In genomic region chr3:57065588-57065987, GRCh38 we compare ENCODE assay signal across 23 cellular contexts. TPM values are rescaled to one million over a fixed set of nuclear protein-coding genes. Genes with fewer than 3 reads are reported as not detected.
DNase-seq lines count a peak whose midpoint lies in the region; ATAC-seq and TF ChIP-seq lines count a peak whose summit lies in the region.
"Had no signal": no experiment of that assay in that cellular context is flagged by ENCODE, and none has a peak within 500 bp of the region (broad histone marks: within the 10 kb centered on the region; RNA-seq: fewer than 3 reads in every experiment).

No MANE protein-coding gene starts in this region.

- DNase-seq in activated CD4-positive, alpha-beta T cell treated with anti-CD3 and anti-CD28 coated beads, Interleukin-2, amount 10 ng/mL, durations not matched to agents 24 days and 14 days = no peak
- no peak for DNase-seq in activated CD4-positive, alpha-beta T cell treated with anti-CD3 and anti-CD28 coated beads for 1 hour
- DNase-seq in PC-9 (peak; percentile 63 to 88), epithelial cell of esophagus (ENCODE audit: low read depth) (peak; percentile 54), HPDE6-E6E7 (ENCODE audit: extremely low spot score) (no peak), NAMALWA (ENCODE audit: low spot score) (no peak), DMS79 (lab: John Stamatoyannopoulos, UW) (no peak)
- DNase-seq: activated T-cell treated with anti-CD3 and anti-CD28 coated beads, Interleukin-2, amount 50 U/mL, for 72 hours; head of caudate nucleus; mammary epithelial cell; NCI-H510A treated with DMSO at 0.1 percent for 48 hours; stimulated activated CD4-positive, alpha-beta T cell treated with anti-CD3 and anti-CD28 coated beads, Interleukin-12 subunit alpha, Interleukin-12 subunit beta, amount 100 ng/mL, for 4 hours; T1000 had no signal

- no peak overlapping the region for H3K4me3 Mint-ChIP-seq in activated CD4-positive, alpha-beta T cell treated with anti-CD3 and anti-CD28 coated beads, Interleukin-2, amount 10 ng/mL, durations not matched to agents 24 days and 14 days
- H3K4me3 Mint-ChIP-seq: activated naive CD4-positive, alpha-beta T cell treated with anti-CD3 and anti-CD28 coated beads, Interleukin-2, amount 50 U/mL, for 24 hours; activated T-cell treated with anti-CD3 and anti-CD28 coated beads, Interleukin-2, amount 50 U/mL, for 72 hours; brain; type B pancreatic cell had no signal

- H3K9me3 ChIP-seq in PC-9 (ENCODE audit: insufficient read depth, low read depth) = no peaks in the 10 kb centered on the region
- H3K9me3 ChIP-seq: right atrium auricular region had no signal

- H3K27me3 Mint-ChIP-seq in activated CD4-positive, alpha-beta T cell treated with anti-CD3 and anti-CD28 coated beads, Interleukin-2, amount 10 ng/mL, durations not matched to agents 24 days and 14 days = peaks cover 9% of the 10 kb centered on the region
- H3K27me3 Mint-ChIP-seq: brain, type B pancreatic cell had no signal

- H3K36me3 Mint-ChIP-seq in activated CD4-positive, alpha-beta T cell treated with anti-CD3 and anti-CD28 coated beads, Interleukin-2, amount 10 ng/mL, durations not matched to agents 24 days and 14 days (ENCODE audit: low read depth) = no peaks in the 10 kb centered on the region
- H3K36me3 Mint-ChIP-seq: activated naive CD4-positive, alpha-beta T cell treated with anti-CD3 and anti-CD28 coated beads, Interleukin-2, amount 50 U/mL, for 24 hours; brain; type B pancreatic cell had no signal

- peaks cover 80% of the 10 kb centered on the region for H3K4me1 ChIP-seq in PC-9 (replicated peaks; ENCODE audit: insufficient read depth)

- peak overlapping the region; percentile 82 for H3K27ac ChIP-seq in PC-9
- H3K27ac ChIP-seq: 22Rv1, KMS-11, right atrium auricular region had no signal

- peaks cover 7% of the 10 kb centered on the region for H3K4me1 Mint-ChIP-seq in activated CD4-positive, alpha-beta T cell treated with anti-CD3 and anti-CD28 coated beads, Interleukin-2, amount 10 ng/mL, durations not matched to agents 24 days and 14 days
- H3K4me1 Mint-ChIP-seq: activated naive CD4-positive, alpha-beta T cell treated with anti-CD3 and anti-CD28 coated beads, Interleukin-2, amount 50 U/mL, for 24 hours had no signal

- peaks cover 49% of the 10 kb centered on the region for H3F3A ChIP-seq in PC-9 (ENCODE audit: insufficient read depth, low read depth)

- no peaks in the 10 kb centered on the region for H4K20me1 ChIP-seq in PC-9 (ENCODE audit: insufficient read depth)

- CTCF ChIA-PET in PC-9 (lab: Charles Lee) = interaction anchor here (0.7 kb wide), 1 partner anchor 77 kb away, joined by 3 read pairs; no protein-coding TSS in a partner anchor

- no peaks in the 10 kb centered on the region for H3K27me3 ChIP-seq in PC-9 (ENCODE audit: insufficient read depth, low read depth)
- H3K27me3 ChIP-seq: right atrium auricular region had no signal

- H3K4me2 ChIP-seq in PC-9 = peak overlapping the region; percentile 50
- H3K4me2 ChIP-seq: KMS-11 had no signal

- BruUV-seq in PC-9 (replicated peaks; lab: Mats Ljungman, UMichigan) = no TSS peak

- no peak for ATAC-seq in GM19351 (IDR thresholded peaks at IDR 0.05; ENCODE audit: unreplicated experiment)
- ATAC-seq: activated CD4-positive, CD25-positive, alpha-beta regulatory T cell treated with anti-CD3 and anti-CD28 coated beads, Interleukin-2, amount 50 U/mL, for 24 hours; activated T-cell treated with anti-CD3 and anti-CD28 coated beads, Interleukin-2, amount 50 U/mL, for 72 hours had no signal

- POLR2A ChIA-PET in PC-9 (lab: Charles Lee; ENCODE audit: unreplicated experiment) = no interaction called here

- intact Hi-C loops in activated CD4-positive, alpha-beta T cell treated with anti-CD3 and anti-CD28 coated beads, Interleukin-2, amount 10 ng/mL, durations not matched to agents 24 days and 14 days (cut with micrococcal nuclease) = no loop called here
- intact Hi-C loops in PC-9 (cut with micrococcal nuclease; ENCODE audit: unreplicated experiment) = no loop called here

- no peak overlapping the region for H2AFZ ChIP-seq in PC-9

- no peaks in the 10 kb centered on the region for H3K36me3 ChIP-seq in PC-9 (ENCODE audit: low read depth)
- H3K36me3 ChIP-seq: right atrium auricular region had no signal

- TF ChIP-seq CTCF in PC-9 (conservative IDR thresholded peaks at IDR 0.05) (no peak), epithelial cell of esophagus (IDR thresholded peaks at IDR 0.05; ENCODE audit: insufficient read depth, low read depth, low read length, missing control alignments) (no peak)

- no peak overlapping the region for H3K4me3 ChIP-seq in PC-9
- H3K4me3 ChIP-seq in epithelial cell of esophagus (ENCODE audit: low read length) = no peak overlapping the region
- H3K4me3 ChIP-seq: right atrium auricular region had no signal

- no peaks in the 10 kb centered on the region for H3K9me3 Mint-ChIP-seq in activated CD4-positive, alpha-beta T cell treated with anti-CD3 and anti-CD28 coated beads, Interleukin-2, amount 10 ng/mL, durations not matched to agents 24 days and 14 days
- H3K9me3 Mint-ChIP-seq: activated naive CD4-positive, alpha-beta T cell treated with anti-CD3 and anti-CD28 coated beads, Interleukin-2, amount 50 U/mL, for 24 hours; activated T-cell treated with anti-CD3 and anti-CD28 coated beads, Interleukin-2, amount 50 U/mL, for 72 hours had no signal

- peak overlapping the region; percentile 29 for H3K27ac Mint-ChIP-seq in activated CD4-positive, alpha-beta T cell treated with anti-CD3 and anti-CD28 coated beads, Interleukin-2, amount 10 ng/mL, durations not matched to agents 24 days and 14 days
- H3K27ac Mint-ChIP-seq: activated naive CD4-positive, alpha-beta T cell treated with anti-CD3 and anti-CD28 coated beads, Interleukin-2, amount 50 U/mL, for 24 hours; activated T-cell treated with anti-CD3 and anti-CD28 coated beads, Interleukin-2, amount 50 U/mL, for 72 hours; type B pancreatic cell had no signal

- peaks cover 83% of the 10 kb centered on the region for H3K79me2 ChIP-seq in PC-9 (ENCODE audit: low read depth)

- no peaks in the 10 kb centered on the region for H3K9me2 ChIP-seq in PC-9 (ENCODE audit: insufficient read depth)

RNA-seq across cellular contexts. Expression of gene SPATA12, which starts 5.1 kb away (rescaled TPM):
- total RNA-seq in activated CD4-positive, alpha-beta T cell treated with anti-CD3 and anti-CD28 coated beads, Interleukin-2, amount 10 ng/mL, durations not matched to agents 24 days and 14 days = not detected in 2 replicates
- 0.43 and 0.57 TPM in 2 replicates for total RNA-seq in PC-9 (2021)
- total RNA-seq: activated CD8-positive, alpha-beta memory T cell treated with anti-CD3 and anti-CD28 coated beads for 36 hours; activated T-cell treated with anti-CD3 and anti-CD28 coated beads, Interleukin-2, amount 50 U/mL, for 72 hours; omental fat pad; right atrium auricular region had no signal

Comparison
In these comparisons a context has a peak if more than half of its experiments do, and no peak if none do; other contexts are left out.
1. DNase-seq: peak in PC-9 (2 of 2) and epithelial cell of esophagus (single experiment); none in activated CD4-positive, alpha-beta T cell treated with anti-CD3 and anti-CD28 coated beads, Interleukin-2, amount 10 ng/mL, durations not matched to agents 24 days and 14 days (single experiment), activated CD4-positive, alpha-beta T cell treated with anti-CD3 and anti-CD28 coated beads for 1 hour (single experiment), HPDE6-E6E7 (single experiment), NAMALWA (single experiment) and DMS79 (single experiment).